Comparison of ENCODE assay signal across 20 cellular contexts in genomic region chr16:83305092-83305491, GRCh38.
DNase-seq lines count a peak whose midpoint lies in the region; ATAC-seq, FAIRE-seq and TF ChIP-seq lines count a peak whose summit lies in the region.
"Had no signal": no experiment of that assay in that cellular context is flagged by ENCODE, and none has a peak within 500 bp of the region (broad histone marks: within the 10 kb centered on the region; RNA-seq: fewer than 3 reads in every experiment).

No MANE protein-coding gene starts in this region.

- POLR2A ChIA-PET in AG04449 (lab: Yijun Ruan, JAX), result no interaction called here

- no peak for FAIRE-seq in bronchial epithelial cell (lab: Jason Lieb, UNC)

- DNase-seq in AG04449 (ENCODE audit: low read depth, low spot score), result peak; percentile 83
- DNase-seq in HS-27A (ENCODE audit: low read depth), result peak; percentile 35
- peak; percentile 82 for DNase-seq in bronchial epithelial cell (ENCODE audit: low read depth)
- peak; percentile 95 for DNase-seq in iris pigment epithelial cell (ENCODE audit: low read depth)
- DNase-seq in NCI-H510A treated with DMSO at 0.1 percent for 48 hours (lab: John Stamatoyannopoulos, UW), result no peak
- DNase-seq: ACHN; activated CD4-positive, alpha-beta T cell treated with anti-CD3 and anti-CD28 coated beads for 36 hours; activated T-cell treated with anti-CD3 and anti-CD28 coated beads, Interleukin-2, amount 50 U/mL, for 48 hours; DMS79 treated with DMSO at 0.1 percent for 48 hours; effector memory CD8-positive, alpha-beta T cell; H9; NCI-H1105; OCI-M1; posterior cingulate gyrus; stimulated activated CD4-positive, alpha-beta T cell treated with anti-CD3 and anti-CD28 coated beads, Interleukin-2, amount 100 ng/mL, for 48 hours; T-helper 1 cell had no signal

- H3K27me3 ChIP-seq in bronchial epithelial cell (ENCODE audit: control insufficient read depth, insufficient read depth, low read length), result no peaks in the 10 kb centered on the region

- ATAC-seq in GM18858 (IDR thresholded peaks at IDR 0.05; ENCODE audit: unreplicated experiment) (no peak), GM19035 (IDR thresholded peaks at IDR 0.05; ENCODE audit: unreplicated experiment) (no peak), GM21447 (IDR thresholded peaks at IDR 0.05; ENCODE audit: unreplicated experiment) (no peak)
- ATAC-seq: activated CD4-positive, alpha-beta T cell treated with anti-CD3 and anti-CD28 coated beads for 36 hours; effector memory CD8-positive, alpha-beta T cell; stimulated activated effector memory CD8-positive, alpha-beta T cell treated with anti-CD3 and anti-CD28 coated beads, Interleukin-12 subunit alpha, Interleukin-12 subunit beta, amount 100 ng/mL, for 72 hours had no signal

- CTCF ChIA-PET in AG04449 (lab: Yijun Ruan, JAX), result interaction anchor here (0.8 to 1.3 kb wide), 2 partner anchors 21 to 51 kb away, joined by 3 to 5 read pairs; no protein-coding TSS in a partner anchor

- no peaks in the 10 kb centered on the region for H3K36me3 ChIP-seq in bronchial epithelial cell (ENCODE audit: control insufficient read depth, insufficient read depth, low read length)

- no peak for TF ChIP-seq CTCF in AG04449 (IDR thresholded peaks at IDR 0.05; ENCODE audit: insufficient read depth, low read length, missing control alignments)
- TF ChIP-seq CTCF in bronchial epithelial cell (IDR thresholded peaks at IDR 0.05; ENCODE audit: insufficient read depth, low read length, severe bottlenecking), result no peak

- H3K4me3 ChIP-seq in AG04449 (ENCODE audit: low read depth, low read length), result no peak overlapping the region
- H3K4me3 ChIP-seq in bronchial epithelial cell (ENCODE audit: low read depth, low read length), result no peak overlapping the region
